ENCODE assay signal across 9 cellular contexts in genomic region chr7:92731327-92732063, GRCh38.
DNase-seq lines count a peak whose midpoint lies in the region; ATAC-seq, FAIRE-seq and TF ChIP-seq lines count a peak whose summit lies in the region.
"Had no signal": no experiment of that assay in that cellular context is flagged by ENCODE, and none has a peak within 500 bp of the region (broad histone marks: within the 10 kb centered on the region; RNA-seq: fewer than 3 reads in every experiment).

No MANE protein-coding gene starts in this region.

- peak overlapping the region; percentile 98 for H3K27ac Mint-ChIP-seq in activated T-cell treated with anti-CD3 and anti-CD28 coated beads, Interleukin-2, amount 50 U/mL, for 24 hours
- H3K27ac Mint-ChIP-seq in CD4-positive, alpha-beta memory T cell, result peak overlapping the region in 1 of 7 donors; percentile 14

- no peak overlapping the region for H3K4me3 ChIP-seq in lower lobe of right lung
- no peak overlapping the region for H3K4me3 ChIP-seq in CD4-positive, alpha-beta memory T cell (ENCODE audit: low read length in 2 of 2)

- CTCF ChIA-PET in CD4-positive, alpha-beta memory T cell (lab: Charles Lee; ENCODE audit: partially characterized antibody), result no interaction called here

- no peaks in the 10 kb centered on the region for H3K27me3 Mint-ChIP-seq in activated T-cell treated with anti-CD3 and anti-CD28 coated beads, Interleukin-2, amount 50 U/mL, for 24 hours
- no peaks in the 10 kb centered on the region for H3K27me3 Mint-ChIP-seq in CD4-positive, alpha-beta memory T cell

- intact Hi-C loops in lower lobe of right lung (cut with DNase I), result no loop called here
- intact Hi-C loops in CD4-positive, alpha-beta memory T cell (cut with micrococcal nuclease), result no loop called here

- peaks cover 6% of the 10 kb centered on the region for H3K4me1 ChIP-seq in lower lobe of right lung
- no peaks in the 10 kb centered on the region for H3K4me1 ChIP-seq in CD4-positive, alpha-beta memory T cell (ENCODE audit: insufficient read depth, low read length)

- H3K9me3 Mint-ChIP-seq in activated T-cell treated with anti-CD3 and anti-CD28 coated beads, Interleukin-2, amount 50 U/mL, for 24 hours, result peaks cover 2% of the 10 kb centered on the region
- H3K9me3 Mint-ChIP-seq in CD4-positive, alpha-beta memory T cell, result peaks cover 0 to 3% (median 0%) of the 10 kb centered on the region in 8 donors

- no peaks in the 10 kb centered on the region for H3K9me3 ChIP-seq in lower lobe of right lung
- H3K9me3 ChIP-seq in CD4-positive, alpha-beta memory T cell (ENCODE audit: control insufficient read depth in 1 of 2, low read length in 2 of 2), result no peaks in the 10 kb centered on the region

- peaks cover 81% of the 10 kb centered on the region for H3K4me1 Mint-ChIP-seq in activated T-cell treated with anti-CD3 and anti-CD28 coated beads, Interleukin-2, amount 50 U/mL, for 24 hours (ENCODE audit: low read depth)
- peaks cover 11 to 23% (median 18%) of the 10 kb centered on the region in 4 donors for H3K4me1 Mint-ChIP-seq in CD4-positive, alpha-beta memory T cell

- H3K4me3 Mint-ChIP-seq in activated T-cell treated with anti-CD3 and anti-CD28 coated beads, Interleukin-2, amount 50 U/mL, for 24 hours, result peak overlapping the region; percentile 43
- no peak overlapping the region for H3K4me3 Mint-ChIP-seq in CD4-positive, alpha-beta memory T cell

- no peak overlapping the region for H3K27ac ChIP-seq in lower lobe of right lung
- H3K27ac ChIP-seq in CD4-positive, alpha-beta memory T cell (ENCODE audit: low read depth, low read length), result no peak overlapping the region

- TF ChIP-seq CTCF in lower lobe of right lung (IDR thresholded peaks at IDR 0.05), result no peak

- peak; percentile 80 for FAIRE-seq in GM12892 (lab: Jason Lieb, UNC)
- FAIRE-seq: endometrium had no signal

- H3K36me3 Mint-ChIP-seq in activated T-cell treated with anti-CD3 and anti-CD28 coated beads, Interleukin-2, amount 50 U/mL, for 24 hours (ENCODE audit: low read depth), result peaks cover 85% of the 10 kb centered on the region
- H3K36me3 Mint-ChIP-seq in CD4-positive, alpha-beta memory T cell, result peaks cover 9 to 17% of the 10 kb centered on the region in 2 donors

- no peak for DNase-seq in GM12892 (ENCODE audit: insufficient read length)
- peak; percentile 51 for DNase-seq in activated T-cell treated with anti-CD3 and anti-CD28 coated beads, Interleukin-2, amount 50 U/mL, for 24 hours
- DNase-seq in lower lobe of right lung, result no peak
- DNase-seq in central memory CD4-positive, alpha-beta T cell, result no peak
- DNase-seq in activated gamma-delta T cell treated with Interleukin-2 at 50 U/mL for 16 hours, result no peak
- no peak for DNase-seq in CD4-positive, alpha-beta memory T cell
- DNase-seq in NCI-H2029 (lab: John Stamatoyannopoulos, UW), result no peak

- TF ChIP-seq POLR2A in GM12892 (IDR thresholded peaks at IDR 0.05; ENCODE audit: low read depth, low read length), result no peak

- ATAC-seq in HG02973 (IDR thresholded peaks at IDR 0.05; ENCODE audit: unreplicated experiment), result peak; percentile 49
- ATAC-seq in lower lobe of right lung, result peak; percentile 66 to 72

- H3K36me3 ChIP-seq in lower lobe of right lung, result no peaks in the 10 kb centered on the region
- H3K36me3 ChIP-seq in CD4-positive, alpha-beta memory T cell (ENCODE audit: insufficient read depth, low read length), result no peaks in the 10 kb centered on the region

- H3K27me3 ChIP-seq in lower lobe of right lung (ENCODE audit: low read depth), result no peaks in the 10 kb centered on the region
- H3K27me3 ChIP-seq in CD4-positive, alpha-beta memory T cell (ENCODE audit: insufficient read depth, low read length), result no peaks in the 10 kb centered on the region

- POLR2A ChIA-PET in CD4-positive, alpha-beta memory T cell (lab: Charles Lee; ENCODE audit: partially characterized antibody), result no interaction called here
